ENCODE assay signal across 8 cellular contexts in the genomic region with DNA sequence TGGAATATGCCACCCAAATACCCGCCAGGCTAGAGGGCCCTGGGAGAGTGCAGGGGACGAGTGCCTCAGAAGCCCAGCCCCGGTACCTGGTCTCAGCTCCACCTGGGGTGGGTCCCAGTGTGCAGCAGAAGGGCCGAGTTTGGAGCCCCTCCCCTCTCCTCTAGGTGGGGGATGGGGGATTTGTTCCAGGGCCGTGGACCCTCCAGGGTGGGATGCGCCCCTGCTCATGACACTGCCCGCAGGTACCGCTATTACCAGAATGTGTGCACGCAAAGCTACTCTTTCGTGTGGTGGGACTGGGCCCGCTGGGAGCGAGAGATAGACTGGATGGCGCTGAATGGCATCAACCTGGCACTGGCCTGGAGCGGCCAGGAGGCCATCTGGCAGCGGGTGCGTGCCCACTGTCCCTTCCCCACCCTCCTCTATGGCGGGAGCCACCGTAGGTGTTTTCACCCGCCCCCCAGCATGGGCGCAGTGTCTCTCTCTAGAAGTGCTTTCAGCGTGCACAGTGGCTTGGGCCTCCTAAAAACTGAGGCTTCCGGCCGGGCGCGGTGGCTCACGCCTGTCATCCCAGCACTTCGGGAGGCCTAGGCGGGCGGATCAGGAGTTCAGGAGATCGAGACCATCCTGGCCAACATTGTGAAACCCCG. TPM values are rescaled to one million over a fixed set of nuclear protein-coding genes. Genes with fewer than 3 reads are reported as not detected.
A peak's percentile ranks its signal among the peaks of the same experiment; 100 is the strongest.
DNase-seq lines count a peak whose midpoint lies in the region; ATAC-seq and TF ChIP-seq lines count a peak whose summit lies in the region.

No MANE protein-coding gene starts in this region.

- H3K36me3 Mint-ChIP-seq in CD14-positive monocyte = peaks cover 26 to 43% of the 10 kb centered on the region in 2 donors

- no peak overlapping the region for H3K27ac ChIP-seq in PC-9

- H3K79me2 ChIP-seq in PC-9 (ENCODE audit: low read depth) = peaks cover 10% of the 10 kb centered on the region

- H2AFZ ChIP-seq in PC-9 = no peak overlapping the region
- no peak overlapping the region for H2AFZ ChIP-seq in neuron (ENCODE audit: low read depth, low read length)

- H3K4me2 ChIP-seq in PC-9 = peak overlapping the region; percentile 86

- H3K27me3 Mint-ChIP-seq in CD14-positive monocyte (ENCODE audit: low read depth in 3 of 3) = no peaks in the 10 kb centered on the region

- H3K4me1 Mint-ChIP-seq in CD14-positive monocyte = peaks cover 26% of the 10 kb centered on the region

- H3K36me3 ChIP-seq in PC-9 (ENCODE audit: low read depth) = peaks cover 6% of the 10 kb centered on the region; the same call in 1 of the 2 replicates
- H3K36me3 ChIP-seq in neuron (ENCODE audit: insufficient read depth, low read length) = peaks cover 10% of the 10 kb centered on the region

- DNase-seq in CD14-positive monocyte (ENCODE audit: low spot score) = no peak
- no peak for DNase-seq in PC-9
- DNase-seq in epithelial cell of proximal tubule (ENCODE audit: low read depth) = no peak
- DNase-seq in EL = no peak
- no peak for DNase-seq in DMS79 treated with DMSO at 0.1 percent for 48 hours (lab: John Stamatoyannopoulos, UW)
- no peak for DNase-seq in AG20443 (ENCODE audit: low spot score)

- H3K9me3 Mint-ChIP-seq in CD14-positive monocyte = no peaks in the 10 kb centered on the region

- no TSS peak for BruUV-seq in PC-9 (replicated peaks; lab: Mats Ljungman, UMichigan)

- intact Hi-C loops in CD14-positive monocyte (cut with micrococcal nuclease) = no loop called here
- intact Hi-C loops in PC-9 (cut with micrococcal nuclease; ENCODE audit: unreplicated experiment) = loop anchor here (2.0 kb wide), 1 partner anchor 26 kb away; a partner anchor contains a TSS

- H4K20me1 ChIP-seq in PC-9 (ENCODE audit: insufficient read depth) = no peaks in the 10 kb centered on the region

- H3K4me1 ChIP-seq in PC-9 (replicated peaks; ENCODE audit: insufficient read depth) (peaks cover 30% of the 10 kb centered on the region), neuron (ENCODE audit: insufficient read depth, low read length) (peaks cover 21% of the 10 kb centered on the region)

- TF ChIP-seq CTCF in CD14-positive monocyte (IDR thresholded peaks at IDR 0.05) (no peak), PC-9 (conservative IDR thresholded peaks at IDR 0.05) (no peak), epithelial cell of proximal tubule (conservative IDR thresholded peaks at IDR 0.05; ENCODE audit: low read depth, low read length) (no peak)

- H3K9me3 ChIP-seq in PC-9 (ENCODE audit: insufficient read depth, low read depth) (no peaks in the 10 kb centered on the region), neuron (ENCODE audit: low read length) (no peaks in the 10 kb centered on the region)

- H3K27ac Mint-ChIP-seq in CD14-positive monocyte = peak overlapping the region in 2 of 7 donors; percentile 62 to 87

- CTCF ChIA-PET in PC-9 (lab: Charles Lee) = no interaction called here

- H3K27me3 ChIP-seq in PC-9 (ENCODE audit: insufficient read depth, low read depth) = no peaks in the 10 kb centered on the region
- no peaks in the 10 kb centered on the region for H3K27me3 ChIP-seq in neuron (ENCODE audit: insufficient read depth, low read length)

- POLR2A ChIA-PET in PC-9 (lab: Charles Lee; ENCODE audit: unreplicated experiment) = no interaction called here

- H3K4me3 Mint-ChIP-seq in CD14-positive monocyte = peak overlapping the region; percentile 80 to 88

- H3K9me2 ChIP-seq in PC-9 (ENCODE audit: insufficient read depth) = no peaks in the 10 kb centered on the region

- ATAC-seq in GM18511 (IDR thresholded peaks at IDR 0.05; ENCODE audit: unreplicated experiment) = no peak

- peaks cover 28% of the 10 kb centered on the region for H3F3A ChIP-seq in PC-9 (ENCODE audit: insufficient read depth, low read depth)

- peak overlapping the region; percentile 61 for H3K4me3 ChIP-seq in PC-9
- H3K4me3 ChIP-seq in epithelial cell of proximal tubule (ENCODE audit: low read depth, low read length) = peak overlapping the region; percentile 86
- peak overlapping the region; percentile 52 for H3K4me3 ChIP-seq in neuron (ENCODE audit: low read length)

RNA-seq across cellular contexts. Expression of a gene that starts 1.2 kb away (rescaled TPM):
- polyA plus RNA-seq in CD14-positive monocyte = 10 to 100 TPM; 10.4 to 24.9 TPM
- total RNA-seq in PC-9 (2021) (18.2 and 20.6 TPM in 2 replicates), epithelial cell of proximal tubule (25.2 and 28.8 TPM in 2 replicates)

RNA-seq across cellular contexts. Expression of a gene that starts 15.4 kb away (rescaled TPM):
- under 1 TPM; 0.19 to 0.27 TPM for polyA plus RNA-seq in CD14-positive monocyte
- total RNA-seq in PC-9 (2021) (0.90 and 1.3 TPM in 2 replicates), epithelial cell of proximal tubule (0.75 and 0.94 TPM in 2 replicates)

RNA-seq across cellular contexts. Expression of a gene that starts 24.7 kb away (rescaled TPM):
- 10 to 100 TPM; 52.6 to 57.9 TPM for polyA plus RNA-seq in CD14-positive monocyte
- total RNA-seq in PC-9 (2021) (133 and 152 TPM in 2 replicates), epithelial cell of proximal tubule (49.4 and 58.2 TPM in 2 replicates)

RNA-seq across cellular contexts. Expression of a gene that starts 29.6 kb away (rescaled TPM):
- 10 to 100 TPM; 61.4 to 63.5 TPM for polyA plus RNA-seq in CD14-positive monocyte
- total RNA-seq in PC-9 (2021) = 20.0 and 26.0 TPM in 2 replicates
- total RNA-seq in epithelial cell of proximal tubule = 15.7 and 47.6 TPM in 2 replicates

RNA-seq across cellular contexts. Expression of a gene that starts 40.2 kb away (rescaled TPM):
- not detected for polyA plus RNA-seq in CD14-positive monocyte
- 10.2 and 13.4 TPM in 2 replicates for total RNA-seq in PC-9 (2021)
- total RNA-seq in epithelial cell of proximal tubule = 23.8 and 25.9 TPM in 2 replicates
